In genomic region chr12:11513288-11513687, GRCh38 we compare ENCODE assay signal across 10 cellular contexts.
DNase-seq lines count a peak whose midpoint lies in the region; ATAC-seq and TF ChIP-seq lines count a peak whose summit lies in the region.
"Had no signal": no experiment of that assay in that cellular context is flagged by ENCODE, and none has a peak within 500 bp of the region (broad histone marks: within the 10 kb centered on the region; RNA-seq: fewer than 3 reads in every experiment).

No MANE protein-coding gene starts in this region.

- H3K27me3 ChIP-seq in CD4-positive, alpha-beta memory T cell (ENCODE audit: insufficient read depth, low read length), result no peaks in the 10 kb centered on the region
- H3K27me3 ChIP-seq: BLaER1 treated with 17β-estradiol and CSF1 and Interleukin-3, amounts not matched to agents 10 nM and 100 nM; transverse colon had no signal

- CTCF ChIA-PET in RWPE1 (lab: Yijun Ruan, JAX), result interaction anchor here (0.6 kb wide), 1 partner anchor 713 kb away, joined by 3 read pairs; no protein-coding TSS in a partner anchor
- CTCF ChIA-PET in CD4-positive, alpha-beta memory T cell (lab: Charles Lee; ENCODE audit: partially characterized antibody), result no interaction called here

- H3K9me3 Mint-ChIP-seq in CD4-positive, alpha-beta memory T cell, result no peaks in the 10 kb centered on the region

- TF ChIP-seq CTCF in AG09309 (IDR thresholded peaks at IDR 0.05; ENCODE audit: control insufficient read depth, insufficient read depth, low read depth, low read length, missing control alignments) (peak; percentile 25), RWPE1 (conservative IDR thresholded peaks at IDR 0.05; ENCODE audit: low read depth) (no peak), fibroblast of mammary gland (conservative IDR thresholded peaks at IDR 0.05; ENCODE audit: control insufficient read depth, insufficient read depth, low read depth, low read length) (no peak)

- ATAC-seq in GM19324 (IDR thresholded peaks at IDR 0.05; ENCODE audit: low FRiP score, unreplicated experiment), result no peak

- H3K27me3 Mint-ChIP-seq in CD4-positive, alpha-beta memory T cell, result peaks cover 1 to 2% of the 10 kb centered on the region in 2 donors

- DNase-seq in AG09309 (ENCODE audit: low read depth) (no peak), HCEC 1CT (peak; percentile 11), RWPE1 (ENCODE audit: low spot score) (peak; percentile 17), fibroblast of mammary gland (ENCODE audit: low read depth) (peak; percentile 3), NCI-H2029 treated with DMSO at 0.1 percent for 48 hours (lab: John Stamatoyannopoulos, UW) (no peak), middle frontal gyrus (ENCODE audit: extremely low spot score, low spot score) (no peak)
- DNase-seq in CD4-positive, alpha-beta memory T cell, result no peak
- DNase-seq: transverse colon had no signal

- H3K4me3 ChIP-seq in AG09309 (ENCODE audit: control insufficient read depth, low read depth, low read length) (no peak overlapping the region), fibroblast of mammary gland (ENCODE audit: control insufficient read depth, low read depth, low read length) (no peak overlapping the region)
- H3K4me3 ChIP-seq in CD4-positive, alpha-beta memory T cell (ENCODE audit: low read length in 2 of 2), result no peak overlapping the region
- H3K4me3 ChIP-seq: BLaER1 treated with 17β-estradiol and CSF1 and Interleukin-3, amounts not matched to agents 10 nM and 100 nM; transverse colon had no signal

- no peaks in the 10 kb centered on the region for H3K4me1 Mint-ChIP-seq in CD4-positive, alpha-beta memory T cell

- POLR2A ChIA-PET in RWPE1 (lab: Yijun Ruan, JAX; ENCODE audit: low non-redundant PET), result no interaction called here
- POLR2A ChIA-PET in CD4-positive, alpha-beta memory T cell (lab: Charles Lee; ENCODE audit: partially characterized antibody), result no interaction called here

- no peaks in the 10 kb centered on the region for H3K9me3 ChIP-seq in CD4-positive, alpha-beta memory T cell (ENCODE audit: control insufficient read depth in 1 of 2, low read length in 2 of 2)
- H3K9me3 ChIP-seq: BLaER1 treated with 17β-estradiol and CSF1 and Interleukin-3, amounts not matched to agents 10 nM and 100 nM; transverse colon had no signal

- no peak overlapping the region for H3K4me3 Mint-ChIP-seq in CD4-positive, alpha-beta memory T cell

- H3K4me1 ChIP-seq in CD4-positive, alpha-beta memory T cell (ENCODE audit: insufficient read depth, low read length), result no peaks in the 10 kb centered on the region
- H3K4me1 ChIP-seq: transverse colon had no signal

- H3K27ac Mint-ChIP-seq in CD4-positive, alpha-beta memory T cell, result peak overlapping the region in 1 of 7 donors; percentile 14

- H3K36me3 ChIP-seq in CD4-positive, alpha-beta memory T cell (ENCODE audit: insufficient read depth, low read length), result no peaks in the 10 kb centered on the region
- H3K36me3 ChIP-seq: BLaER1 treated with 17β-estradiol and CSF1 and Interleukin-3, amounts not matched to agents 10 nM and 100 nM; transverse colon had no signal

- intact Hi-C loops in CD4-positive, alpha-beta memory T cell (cut with micrococcal nuclease), result no loop called here

- no peaks in the 10 kb centered on the region for H3K36me3 Mint-ChIP-seq in CD4-positive, alpha-beta memory T cell

- H3K27ac ChIP-seq in RWPE1, result no peak overlapping the region
- H3K27ac ChIP-seq in CD4-positive, alpha-beta memory T cell (ENCODE audit: low read depth, low read length), result no peak overlapping the region
- H3K27ac ChIP-seq: BLaER1 treated with 17β-estradiol and CSF1 and Interleukin-3, amounts not matched to agents 10 nM and 100 nM; transverse colon had no signal

Comparison
In these comparisons a context has a peak if more than half of its experiments do, and no peak if none do; other contexts are left out.
1. DNase-seq: peak in HCEC 1CT (single experiment), RWPE1 (single experiment) and fibroblast of mammary gland (single experiment); none in AG09309 (single experiment), NCI-H2029 treated with DMSO at 0.1 percent for 48 hours (single experiment), CD4-positive, alpha-beta memory T cell (0 of 5) and middle frontal gyrus (single experiment).